In the genomic region with DNA sequence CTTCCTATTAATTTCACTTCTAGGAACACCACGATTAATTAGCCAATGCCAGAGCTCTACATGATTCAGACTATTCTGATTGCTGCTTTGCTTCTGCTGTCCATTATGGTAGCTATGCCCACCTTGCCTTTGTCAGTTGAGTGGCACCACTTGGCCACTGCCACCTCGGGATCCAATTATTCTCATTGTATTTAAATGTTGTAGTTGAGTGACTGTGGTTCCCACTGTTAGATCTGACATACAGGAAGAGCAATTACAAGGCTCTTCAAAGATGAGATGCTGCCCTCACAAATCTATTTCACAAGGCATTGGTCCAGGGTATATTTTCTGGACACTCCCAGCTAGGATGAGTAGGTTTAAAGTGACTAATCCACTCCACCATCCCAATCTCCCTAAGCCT, we compare ENCODE assay signal across 3 cellular contexts.
"Had no signal": no experiment of that assay in that cellular context is flagged by ENCODE, and none has a peak within 500 bp of the region (broad histone marks: within the 10 kb centered on the region; RNA-seq: fewer than 3 reads in every experiment).

No MANE protein-coding gene starts in this region.

- DNase-seq: GDM1, GF-D8 had no signal

- ATAC-seq: GM12878 had no signal

- H3K4me3 ChIP-seq: GM12878 had no signal
